Comparison of ENCODE assay signal across 7 cellular contexts in the genomic region with DNA sequence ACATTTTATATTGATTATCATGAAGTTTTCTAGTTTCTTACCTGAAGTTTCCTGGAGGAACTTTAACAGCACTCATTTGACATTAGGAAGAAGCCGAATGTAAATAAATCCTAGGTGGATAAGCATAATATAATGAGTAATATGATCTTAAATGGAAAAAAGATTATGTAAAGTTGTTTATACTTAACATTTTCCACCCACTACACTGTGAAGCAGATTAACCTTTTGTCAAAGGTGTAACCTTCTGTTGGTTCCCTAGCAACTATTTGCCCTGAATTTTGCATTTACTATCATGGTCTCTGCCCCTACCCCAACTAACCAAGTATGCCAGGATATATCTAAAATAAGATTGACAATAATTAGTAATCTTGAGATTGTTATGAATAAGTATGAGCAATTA. TPM values are rescaled to one million over a fixed set of nuclear protein-coding genes. Genes with fewer than 3 reads are reported as not detected.
"Had no signal": no experiment of that assay in that cellular context is flagged by ENCODE, and none has a peak within 500 bp of the region (broad histone marks: within the 10 kb centered on the region; RNA-seq: fewer than 3 reads in every experiment).

UGT2A1 (minus strand) TSS at position 101 of the 400 bp plus-strand sequence. CDS start 5,603 bp downstream, outside the sequence.

- H3K36me3 Mint-ChIP-seq: IgD-negative memory B cell had no signal

- H3K27ac ChIP-seq: HL-60 had no signal

- H3K4me3 Mint-ChIP-seq: IgD-negative memory B cell had no signal

- H3K27ac Mint-ChIP-seq: IgD-negative memory B cell had no signal

- H3K4me1 Mint-ChIP-seq: IgD-negative memory B cell had no signal

- H3K4me3 ChIP-seq: K562 had no signal

- DNase-seq: IMR-90 had no signal

- H3K27me3 Mint-ChIP-seq: IgD-negative memory B cell had no signal

RNA-seq across cellular contexts. Expression of gene UGT2A1, which starts in this region (rescaled TPM):
- total RNA-seq: HepG2, HT-29, HT1080, IMR-90, K562 had no signal
- polyA plus RNA-seq: HepG2, IgD-negative memory B cell, IMR-90 had no signal
